22 cellular contexts compared by ENCODE assay signal in the genomic region with DNA sequence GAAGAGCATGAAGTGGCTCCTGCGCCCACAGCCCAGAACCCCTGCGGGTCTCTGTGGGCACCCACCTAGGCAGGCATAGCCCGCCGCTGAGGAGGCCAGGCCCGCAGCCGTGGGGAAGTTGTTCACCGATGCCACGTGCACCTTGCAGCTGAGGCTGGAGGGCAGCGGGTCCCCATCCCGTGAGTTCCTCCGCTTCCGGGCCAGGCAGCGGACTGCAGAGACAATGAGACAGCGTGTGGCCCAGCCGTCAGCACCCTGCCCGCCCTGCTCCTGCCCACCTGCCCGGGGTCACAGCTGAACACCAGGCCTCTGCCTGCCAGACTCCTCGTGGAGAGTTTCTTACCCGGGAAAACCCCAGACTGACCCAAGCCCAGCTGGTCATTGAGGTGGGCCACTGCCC. TPM values are rescaled to one million over a fixed set of nuclear protein-coding genes. Genes with fewer than 3 reads are reported as not detected.
"Had no signal": no experiment of that assay in that cellular context is flagged by ENCODE, and none has a peak within 500 bp of the region (broad histone marks: within the 10 kb centered on the region; RNA-seq: fewer than 3 reads in every experiment).

No MANE protein-coding gene starts in this region.

- H3K9me3 ChIP-seq: pancreas, sigmoid colon, spleen, testis, tibial artery, upper lobe of right lung, uterus had no signal

- H3K36me3 ChIP-seq: neural progenitor cell, pancreas, uterus had no signal

- H2AFZ ChIP-seq: neural progenitor cell had no signal

- H3K4me2 ChIP-seq: neural progenitor cell had no signal

- H3K27ac ChIP-seq: dorsolateral prefrontal cortex, neural progenitor cell, pancreas, sigmoid colon, spleen, testis, tibial artery, upper lobe of right lung, uterus had no signal

- DNase-seq: dorsolateral prefrontal cortex; effector CD4-positive, alpha-beta T cell; hypothalamus; mesendoderm; midbrain; naive thymus-derived CD4-positive, alpha-beta T cell; occipital lobe; sigmoid colon; spleen; stimulated activated CD4-positive, alpha-beta T cell treated with anti-CD3 and anti-CD28 coated beads, Interleukin-4, amount 100 ng/mL, for 4 hours; stimulated activated naive CD8-positive, alpha-beta T cell treated with anti-CD3 and anti-CD28 coated beads, Interleukin-15, Interleukin-2, amounts not matched to agents 100 U/mL and 50 U/mL, for 24 hours; substantia nigra; testis; tibial artery; upper lobe of right lung; uterus had no signal

- H3K4me3 ChIP-seq: dorsolateral prefrontal cortex, neural progenitor cell, pancreas, sigmoid colon, spleen, testis, tibial artery, upper lobe of right lung, uterus had no signal

- H3K27me3 ChIP-seq: dorsolateral prefrontal cortex, neural progenitor cell, pancreas, sigmoid colon, spleen, testis, upper lobe of right lung, uterus had no signal

- ATAC-seq: left lobe of liver; naive thymus-derived CD4-positive, alpha-beta T cell; pancreas; stimulated activated memory B cell treated with anti-CD40 and anti-IgM and Interleukin-4, amounts not matched to agents 10 μg/mL and 1 μg/mL and 100 μg/mL, for 72 hours; stimulated activated naive CD8-positive, alpha-beta T cell treated with anti-CD3 and anti-CD28 coated beads, Interleukin-15, Interleukin-2, amounts not matched to agents 100 U/mL and 50 U/mL, for 24 hours; upper lobe of right lung had no signal

- H3K9ac ChIP-seq: neural progenitor cell had no signal

RNA-seq across cellular contexts. Expression of a gene that starts 19.0 kb away (rescaled TPM):
- polyA plus RNA-seq: keratinocyte; liver; naive thymus-derived CD4-positive, alpha-beta T cell had no signal

RNA-seq across cellular contexts. Expression of a gene that starts 28.9 kb away (rescaled TPM):
- polyA plus RNA-seq: keratinocyte had no signal
